Comparison of ENCODE assay signal across 17 cellular contexts in the genomic region with DNA sequence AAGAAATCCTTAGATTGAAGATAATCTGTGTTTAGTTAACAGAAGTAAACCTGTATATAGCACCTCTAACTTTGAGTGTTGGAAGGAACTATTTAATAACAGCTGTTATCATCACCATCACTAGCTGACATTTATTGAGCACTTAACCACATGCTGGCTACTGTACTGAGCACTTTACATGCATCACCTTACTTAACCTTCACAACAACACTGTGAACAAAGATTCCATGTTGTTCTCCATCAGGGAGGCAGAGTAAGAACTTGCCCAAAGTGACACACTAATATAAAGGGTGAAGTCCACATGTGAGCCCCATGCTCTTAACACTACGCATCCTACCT.
DNase-seq lines count a peak whose midpoint lies in the region; ATAC-seq lines count a peak whose summit lies in the region.
"Had no signal": no experiment of that assay in that cellular context is flagged by ENCODE, and none has a peak within 500 bp of the region (broad histone marks: within the 10 kb centered on the region; RNA-seq: fewer than 3 reads in every experiment).

No MANE protein-coding gene starts in this region.

- no peaks in the 10 kb centered on the region for H3K9me3 Mint-ChIP-seq in stimulated activated naive CD8-positive, alpha-beta T cell treated with anti-CD3 and anti-CD28 coated beads, Interleukin-15, amount 100 ng/mL, for 72 hours
- H3K9me3 Mint-ChIP-seq in activated T-helper 2 cell treated with anti-CD3 and anti-CD28 coated beads, Interferon-gamma antibody, Interleukin-2, Interleukin-4, amounts not matched to agents 10 μg/mL and 5 μg/mL and 100 μg/mL, durations not matched to agents 14 hours and 24 hours and 36 hours = no peaks in the 10 kb centered on the region
- no peaks in the 10 kb centered on the region for H3K9me3 Mint-ChIP-seq in stimulated activated naive B cell treated with anti-CD40 and anti-IgM and Interleukin-4, amounts not matched to agents 10 μg/mL and 1 μg/mL and 100 μg/mL, for 72 hours
- H3K9me3 Mint-ChIP-seq: CD8-positive, alpha-beta T cell had no signal

- H3K4me3 Mint-ChIP-seq in stimulated activated naive CD8-positive, alpha-beta T cell treated with anti-CD3 and anti-CD28 coated beads, Interleukin-15, amount 100 ng/mL, for 72 hours = no peak overlapping the region
- no peak overlapping the region for H3K4me3 Mint-ChIP-seq in activated T-helper 2 cell treated with anti-CD3 and anti-CD28 coated beads, Interferon-gamma antibody, Interleukin-2, Interleukin-4, amounts not matched to agents 10 μg/mL and 5 μg/mL and 100 μg/mL, durations not matched to agents 14 hours and 24 hours and 36 hours (ENCODE audit: low read depth)
- no peak overlapping the region for H3K4me3 Mint-ChIP-seq in stimulated activated naive B cell treated with anti-CD40 and anti-IgM and Interleukin-4, amounts not matched to agents 10 μg/mL and 1 μg/mL and 100 μg/mL, for 72 hours
- H3K4me3 Mint-ChIP-seq: CD8-positive, alpha-beta T cell had no signal

- H3K27me3 Mint-ChIP-seq in stimulated activated naive CD8-positive, alpha-beta T cell treated with anti-CD3 and anti-CD28 coated beads, Interleukin-15, amount 100 ng/mL, for 72 hours = no peaks in the 10 kb centered on the region
- H3K27me3 Mint-ChIP-seq in activated T-helper 2 cell treated with anti-CD3 and anti-CD28 coated beads, Interferon-gamma antibody, Interleukin-2, Interleukin-4, amounts not matched to agents 10 μg/mL and 5 μg/mL and 100 μg/mL, durations not matched to agents 14 hours and 24 hours and 36 hours (ENCODE audit: low read depth) = no peaks in the 10 kb centered on the region
- no peaks in the 10 kb centered on the region for H3K27me3 Mint-ChIP-seq in stimulated activated naive B cell treated with anti-CD40 and anti-IgM and Interleukin-4, amounts not matched to agents 10 μg/mL and 1 μg/mL and 100 μg/mL, for 72 hours

- H3K36me3 Mint-ChIP-seq in activated T-helper 2 cell treated with anti-CD3 and anti-CD28 coated beads, Interferon-gamma antibody, Interleukin-2, Interleukin-4, amounts not matched to agents 10 μg/mL and 5 μg/mL and 100 μg/mL, durations not matched to agents 14 hours and 24 hours and 36 hours (ENCODE audit: low read depth) = peaks cover 26% of the 10 kb centered on the region
- H3K36me3 Mint-ChIP-seq in stimulated activated naive B cell treated with anti-CD40 and anti-IgM and Interleukin-4, amounts not matched to agents 10 μg/mL and 1 μg/mL and 100 μg/mL, for 72 hours = peaks cover 0 to 2% of the 10 kb centered on the region in 2 donors

- no peak for DNase-seq in stimulated activated naive CD8-positive, alpha-beta T cell treated with anti-CD3 and anti-CD28 coated beads, Interleukin-15, Interleukin-2, amounts not matched to agents 100 U/mL and 50 U/mL, for 24 hours
- DNase-seq in stimulated activated naive CD8-positive, alpha-beta T cell treated with anti-CD3 and anti-CD28 coated beads, Interleukin-15, amount 100 ng/mL, for 72 hours = no peak
- DNase-seq in activated T-helper 2 cell treated with anti-CD3 and anti-CD28 coated beads, Interferon-gamma antibody, Interleukin-2, Interleukin-4, amounts not matched to agents 10 μg/mL and 5 μg/mL and 100 μg/mL, durations not matched to agents 14 hours and 24 hours and 36 hours (ENCODE audit: low spot score) = no peak
- no peak for DNase-seq in stimulated activated naive B cell treated with anti-CD40 and anti-IgM and Interleukin-4, amounts not matched to agents 10 μg/mL and 1 μg/mL and 100 μg/mL, for 72 hours
- no peak for DNase-seq in sciatic nerve (ENCODE audit: low spot score)
- DNase-seq in medulla oblongata (ENCODE audit: extremely low spot score) = no peak
- DNase-seq: 8988T; CD8-positive, alpha-beta T cell; NCI-H1930; NCI-H2171; NCI-H446 treated with DMSO at 0.1 percent for 48 hours; NCI-H748 treated with DMSO at 0.1 percent for 48 hours; RPMI8226; SIG-M5 had no signal

- H3K4me1 Mint-ChIP-seq in stimulated activated naive CD8-positive, alpha-beta T cell treated with anti-CD3 and anti-CD28 coated beads, Interleukin-15, amount 100 ng/mL, for 72 hours = peaks cover 10% of the 10 kb centered on the region
- H3K4me1 Mint-ChIP-seq in activated T-helper 2 cell treated with anti-CD3 and anti-CD28 coated beads, Interferon-gamma antibody, Interleukin-2, Interleukin-4, amounts not matched to agents 10 μg/mL and 5 μg/mL and 100 μg/mL, durations not matched to agents 14 hours and 24 hours and 36 hours (ENCODE audit: low read depth) = peaks cover 41% of the 10 kb centered on the region
- H3K4me1 Mint-ChIP-seq in stimulated activated naive B cell treated with anti-CD40 and anti-IgM and Interleukin-4, amounts not matched to agents 10 μg/mL and 1 μg/mL and 100 μg/mL, for 72 hours = peaks cover 6 to 15% of the 10 kb centered on the region in 2 donors

- H3K27ac Mint-ChIP-seq in stimulated activated naive CD8-positive, alpha-beta T cell treated with anti-CD3 and anti-CD28 coated beads, Interleukin-15, amount 100 ng/mL, for 72 hours = no peak overlapping the region
- H3K27ac Mint-ChIP-seq in activated T-helper 2 cell treated with anti-CD3 and anti-CD28 coated beads, Interferon-gamma antibody, Interleukin-2, Interleukin-4, amounts not matched to agents 10 μg/mL and 5 μg/mL and 100 μg/mL, durations not matched to agents 14 hours and 24 hours and 36 hours = peak overlapping the region; percentile 71
- H3K27ac Mint-ChIP-seq in stimulated activated naive B cell treated with anti-CD40 and anti-IgM and Interleukin-4, amounts not matched to agents 10 μg/mL and 1 μg/mL and 100 μg/mL, for 72 hours = no peak overlapping the region
- H3K27ac Mint-ChIP-seq: CD8-positive, alpha-beta T cell had no signal

- peak; percentile 35 for ATAC-seq in stimulated activated naive CD8-positive, alpha-beta T cell treated with anti-CD3 and anti-CD28 coated beads, Interleukin-15, Interleukin-2, amounts not matched to agents 100 U/mL and 50 U/mL, for 24 hours
- ATAC-seq in stimulated activated naive CD8-positive, alpha-beta T cell treated with anti-CD3 and anti-CD28 coated beads, Interleukin-15, amount 100 ng/mL, for 72 hours = no peak
- ATAC-seq in HG02623 (IDR thresholded peaks at IDR 0.05; ENCODE audit: unreplicated experiment) (peak; percentile 5), HG02973 (IDR thresholded peaks at IDR 0.05; ENCODE audit: unreplicated experiment) (no peak), sciatic nerve (no peak)
- peak; percentile 58 to 64 for ATAC-seq in stimulated activated naive B cell treated with anti-CD40 and anti-IgM and Interleukin-4, amounts not matched to agents 10 μg/mL and 1 μg/mL and 100 μg/mL, for 72 hours (replicated peaks)
- ATAC-seq: CD8-positive, alpha-beta T cell; HCT116 had no signal

- intact Hi-C loops in activated T-helper 2 cell treated with anti-CD3 and anti-CD28 coated beads, Interferon-gamma antibody, Interleukin-2, Interleukin-4, amounts not matched to agents 10 μg/mL and 5 μg/mL and 100 μg/mL, durations not matched to agents 14 hours and 24 hours and 36 hours (cut with micrococcal nuclease) = no loop called here
- intact Hi-C loops in sciatic nerve (cut with DNase I) = no loop called here

Comparison
In these comparisons a context has a peak if more than half of its experiments do, and no peak if none do; other contexts are left out.
1. ATAC-seq: peak in stimulated activated naive CD8-positive, alpha-beta T cell treated with anti-CD3 and anti-CD28 coated beads, Interleukin-15, Interleukin-2, amounts not matched to agents 100 U/mL and 50 U/mL, for 24 hours (single experiment), HG02623 (single experiment) and stimulated activated naive B cell treated with anti-CD40 and anti-IgM and Interleukin-4, amounts not matched to agents 10 μg/mL and 1 μg/mL and 100 μg/mL, for 72 hours (2 of 2); none in stimulated activated naive CD8-positive, alpha-beta T cell treated with anti-CD3 and anti-CD28 coated beads, Interleukin-15, amount 100 ng/mL, for 72 hours (single experiment), HG02973 (single experiment) and sciatic nerve (single experiment).